In the genomic region with DNA sequence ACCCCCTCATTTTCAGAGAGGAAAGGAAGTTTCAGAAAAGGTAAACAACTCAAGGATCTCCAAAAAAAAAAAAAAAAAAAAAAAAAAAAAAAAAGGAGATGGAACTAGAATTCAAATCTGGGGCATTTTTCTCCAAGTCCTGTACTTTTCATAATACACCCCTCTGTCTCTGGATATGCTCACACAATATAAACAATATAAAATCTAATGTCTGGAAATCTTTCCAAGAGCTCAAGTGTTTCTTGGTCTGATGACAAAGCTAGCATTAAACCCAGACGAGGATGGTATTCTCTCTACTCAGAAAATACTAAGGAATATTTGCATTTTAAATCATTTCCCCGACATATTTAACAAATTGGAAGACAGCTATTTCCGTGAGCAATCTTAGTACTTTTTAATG, we compare ENCODE assay signal across 30 cellular contexts. TPM values are rescaled to one million over a fixed set of nuclear protein-coding genes. Genes with fewer than 3 reads are reported as not detected.
"Had no signal": no experiment of that assay in that cellular context is flagged by ENCODE, and none has a peak within 500 bp of the region (broad histone marks: within the 10 kb centered on the region; RNA-seq: fewer than 3 reads in every experiment).

No MANE protein-coding gene starts in this region.

- H3K27me3 ChIP-seq: ascending aorta, dorsolateral prefrontal cortex, foreskin keratinocyte had no signal

- H3K9me3 ChIP-seq: ascending aorta, gastrocnemius medialis had no signal

- H3K36me3 ChIP-seq: ascending aorta, gastrocnemius medialis had no signal

- H3K4me1 ChIP-seq: ascending aorta, foreskin keratinocyte, gastrocnemius medialis had no signal

- DNase-seq: activated CD4-positive, alpha-beta memory T cell treated with anti-CD3 and anti-CD28 coated beads for 36 hours; activated CD4-positive, alpha-beta T cell treated with anti-CD3 and anti-CD28 coated beads for 36 hours; activated CD4-positive, alpha-beta T cell treated with anti-CD3 and anti-CD28 coated beads, Interleukin-2, amount 10 ng/mL, durations not matched to agents 24 days and 14 days; activated CD4-positive, CD25-positive, alpha-beta regulatory T cell; activated CD4-positive, CD25-positive, alpha-beta regulatory T cell treated with anti-CD3 and anti-CD28 coated beads, Interleukin-2, amount 50 U/mL, for 72 hours; activated CD8-positive, alpha-beta memory T cell treated with anti-CD3 and anti-CD28 coated beads, Interleukin-2, amount 50 U/mL, for 48 hours; activated CD8-positive, alpha-beta T cell treated with anti-CD3 and anti-CD28 coated beads, Interleukin-2, amount 10 ng/mL, durations not matched to agents 7 days and 5 days; activated gamma-delta T cell; activated naive CD4-positive, alpha-beta T cell; activated naive CD4-positive, alpha-beta T cell treated with anti-CD3 and anti-CD28 coated beads, Interleukin-2, amount 10 ng/mL, durations not matched to agents 7 days and 5 days; activated naive CD8-positive, alpha-beta T cell treated with anti-CD3 and anti-CD28 coated beads, Interleukin-2, amount 10 ng/mL, durations not matched to agents 7 days and 5 days; activated T-cell treated with anti-CD3 and anti-CD28 coated beads for 4 hours; activated T-cell treated with anti-CD3 and anti-CD28 coated beads, Interleukin-2, amount 50 U/mL, for 24 hours; activated T-cell treated with anti-CD3 and anti-CD28 coated beads, Interleukin-2, amount 50 U/mL, for 72 hours; dorsolateral prefrontal cortex; effector memory CD4-positive, alpha-beta T cell; endodermal cell; foreskin keratinocyte; gastrocnemius medialis; head of caudate nucleus; T-helper 1 cell; T-helper 17 cell; T1000 had no signal

- H3K27ac ChIP-seq: ascending aorta, coronary artery, dorsolateral prefrontal cortex, foreskin keratinocyte, gastrocnemius medialis had no signal

- H3K4me3 ChIP-seq: ascending aorta, coronary artery, dorsolateral prefrontal cortex, gastrocnemius medialis had no signal

RNA-seq across cellular contexts. Expression of a gene that starts 5.8 kb away (rescaled TPM):
- total RNA-seq: activated CD4-positive, alpha-beta memory T cell treated with anti-CD3 and anti-CD28 coated beads for 36 hours; activated CD4-positive, alpha-beta T cell treated with anti-CD3 and anti-CD28 coated beads, Interleukin-2, amount 10 ng/mL, durations not matched to agents 24 days and 14 days; activated CD8-positive, alpha-beta T cell treated with anti-CD3 and anti-CD28 coated beads, Interleukin-2, amount 10 ng/mL, durations not matched to agents 7 days and 5 days; ascending aorta; bronchial epithelial cell; cardiac septum; cerebellum; endodermal cell; epithelial cell of proximal tubule; esophagus mucosa; foreskin keratinocyte; gastrocnemius medialis had no signal
- polyA plus RNA-seq: foreskin keratinocyte had no signal
